ENCODE assay signal across 8 cellular contexts in the genomic region with DNA sequence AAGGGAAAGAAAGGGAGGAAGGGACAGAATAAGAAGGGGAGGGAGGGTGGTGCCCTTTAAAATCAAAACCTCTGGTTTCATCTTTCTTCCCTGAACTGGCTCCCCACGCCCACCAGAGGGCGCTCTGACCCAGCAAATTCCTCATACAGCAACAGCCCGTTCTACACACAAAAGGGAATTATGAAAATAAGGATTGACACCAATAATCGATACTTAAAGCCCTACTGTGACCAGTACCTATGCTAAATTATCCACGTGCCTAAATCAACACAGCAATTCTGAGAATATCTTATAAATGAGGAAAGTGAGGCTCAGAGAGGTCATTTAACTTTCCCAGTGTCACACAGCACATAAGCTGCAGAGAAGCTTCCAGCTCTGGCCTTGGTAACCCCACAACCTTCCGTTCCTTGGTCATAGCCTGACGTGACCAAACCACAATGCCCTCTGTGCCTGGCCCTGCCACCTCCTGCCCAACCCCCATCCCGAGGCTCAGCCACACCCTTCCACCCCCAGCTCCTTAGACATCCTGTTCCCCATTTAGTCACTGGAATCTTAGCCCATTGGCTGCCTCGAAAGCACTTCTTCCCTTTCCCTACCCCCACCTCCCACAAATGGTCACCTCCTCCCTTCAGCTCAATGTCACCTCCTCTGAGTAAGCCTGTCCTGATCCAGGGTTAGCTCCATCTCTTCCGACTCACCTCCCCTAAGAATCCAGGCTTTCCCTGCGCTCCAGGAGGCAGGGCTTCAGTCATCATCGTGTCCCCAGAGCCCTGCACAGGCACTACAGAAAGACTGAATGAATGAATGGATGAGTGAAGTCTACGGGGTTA. TPM values are rescaled to one million over a fixed set of nuclear protein-coding genes. Genes with fewer than 3 reads are reported as not detected.
DNase-seq lines count a peak whose midpoint lies in the region; ATAC-seq and TF ChIP-seq lines count a peak whose summit lies in the region.

No MANE protein-coding gene starts in this region.

- H3K9me3 Mint-ChIP-seq in endodermal cell: no peaks in the 10 kb centered on the region
- H3K9me3 Mint-ChIP-seq in stimulated activated effector memory CD8-positive, alpha-beta T cell treated with anti-CD3 and anti-CD28 coated beads, Interleukin-12 subunit alpha, Interleukin-12 subunit beta, amount 100 ng/mL, for 72 hours: no peaks in the 10 kb centered on the region

- H3K4me1 Mint-ChIP-seq in endodermal cell: peaks cover 4% of the 10 kb centered on the region
- peaks cover 17% of the 10 kb centered on the region for H3K4me1 Mint-ChIP-seq in stimulated activated effector memory CD8-positive, alpha-beta T cell treated with anti-CD3 and anti-CD28 coated beads, Interleukin-12 subunit alpha, Interleukin-12 subunit beta, amount 100 ng/mL, for 72 hours

- H3K27ac ChIP-seq in endodermal cell (ENCODE audit: low read depth, low read length): no peak overlapping the region

- 5 to 22% methylated on average over 6 to 13 of the region's 13 CpGs for whole genome bisulfite sequencing in endodermal cell (ENCODE audit: insufficient coverage in 1 of 2, insufficient read length in 1 of 2), 2 experiments

- CTCF ChIA-PET in BJ (lab: Yijun Ruan, JAX): interaction anchor here (0.6 to 3.2 kb wide), 24 partner anchors 9 to 219 kb away, joined by 3 to 48 read pairs (median 4); partner anchors contain the start of genes CCDC8 and DACT3

- H3K4me3 ChIP-seq in BJ (ENCODE audit: low read depth, low read length) (no peak overlapping the region), HAP-1 (no peak overlapping the region), endodermal cell (ENCODE audit: low read length) (no peak overlapping the region)

- H3K36me3 ChIP-seq in BJ (ENCODE audit: control insufficient read depth, insufficient read depth, low read length) (no peaks in the 10 kb centered on the region), HAP-1 (replicated peaks) (no peaks in the 10 kb centered on the region), endodermal cell (ENCODE audit: control insufficient read depth, insufficient read depth, low read length) (no peaks in the 10 kb centered on the region)

- H3K9me3 ChIP-seq in HAP-1: no peaks in the 10 kb centered on the region
- H3K9me3 ChIP-seq in endodermal cell (ENCODE audit: control insufficient read depth, low read length): no peaks in the 10 kb centered on the region

- in situ Hi-C loops in HAP-1 (cut with MboI; ENCODE audit: low sequenced_read_pairs): loop anchor here (10.0 kb wide), 2 partner anchors 135 to 315 kb away; partner anchors contain the start of gene DACT3

- POLR2A ChIA-PET in BJ (lab: Charles Lee): interaction anchor here (0.6 kb wide), 1 partner anchor 75 kb away, joined by 5 read pairs; no protein-coding TSS in a partner anchor

- TF ChIP-seq CTCF in BJ (IDR thresholded peaks at IDR 0.05; ENCODE audit: insufficient read depth, low read depth, low read length): peak; percentile 93
- TF ChIP-seq CTCF in endodermal cell (conservative IDR thresholded peaks at IDR 0.05): peak; percentile 99

- peak; percentile 66 for ATAC-seq in stimulated activated effector memory CD8-positive, alpha-beta T cell treated with anti-CD3 and anti-CD28 coated beads, Interleukin-12 subunit alpha, Interleukin-12 subunit beta, amount 100 ng/mL, for 72 hours
- no peak for ATAC-seq in HG02938 (IDR thresholded peaks at IDR 0.05; ENCODE audit: unreplicated experiment)

- H3K4me1 ChIP-seq in HAP-1 (no peaks in the 10 kb centered on the region), endodermal cell (ENCODE audit: control insufficient read depth, insufficient read depth, low read length) (no peaks in the 10 kb centered on the region)

- H3K27ac Mint-ChIP-seq in endodermal cell: no peak overlapping the region
- H3K27ac Mint-ChIP-seq in stimulated activated effector memory CD8-positive, alpha-beta T cell treated with anti-CD3 and anti-CD28 coated beads, Interleukin-12 subunit alpha, Interleukin-12 subunit beta, amount 100 ng/mL, for 72 hours: peak overlapping the region; percentile 23

- H3K27me3 Mint-ChIP-seq in endodermal cell (ENCODE audit: insufficient read depth): peaks cover 2% of the 10 kb centered on the region

- H3K27me3 ChIP-seq in BJ (ENCODE audit: control insufficient read depth, insufficient read depth, low read length) (no peaks in the 10 kb centered on the region; the same call in 1 of the 2 replicates), HAP-1 (ENCODE audit: low read depth) (no peaks in the 10 kb centered on the region), endodermal cell (ENCODE audit: control insufficient read depth, insufficient read depth, low read length, poor library complexity, severe bottlenecking) (no peaks in the 10 kb centered on the region)

- no peak overlapping the region for H3K9ac ChIP-seq in endodermal cell (ENCODE audit: extremely low read depth, low read length, poor library complexity, severe bottlenecking)

- no peaks in the 10 kb centered on the region for H3K36me3 Mint-ChIP-seq in endodermal cell (ENCODE audit: low read depth)
- peaks cover 5% of the 10 kb centered on the region for H3K36me3 Mint-ChIP-seq in stimulated activated effector memory CD8-positive, alpha-beta T cell treated with anti-CD3 and anti-CD28 coated beads, Interleukin-12 subunit alpha, Interleukin-12 subunit beta, amount 100 ng/mL, for 72 hours

- no peak overlapping the region for H3K4me3 Mint-ChIP-seq in endodermal cell
- H3K4me3 Mint-ChIP-seq in stimulated activated effector memory CD8-positive, alpha-beta T cell treated with anti-CD3 and anti-CD28 coated beads, Interleukin-12 subunit alpha, Interleukin-12 subunit beta, amount 100 ng/mL, for 72 hours: no peak overlapping the region

- no peak for DNase-seq in BJ (ENCODE audit: low read depth)
- DNase-seq in HAP-1 (ENCODE audit: low spot score in 2 of 2): peak; percentile 71 to 84
- DNase-seq in NOMO-1 (lab: John Stamatoyannopoulos, UW; ENCODE audit: unreplicated experiment in 2 of 2): peak; percentile 95 to 98
- peak; percentile 47 to 49 for DNase-seq in activated CD8-positive, alpha-beta memory T cell treated with anti-CD3 and anti-CD28 coated beads for 4 hours (ENCODE audit: low read depth in 2 of 2)
- DNase-seq in endodermal cell: peak; percentile 88
- DNase-seq in myocyte (ENCODE audit: low read depth): peak; percentile 73
- DNase-seq in stimulated activated effector memory CD8-positive, alpha-beta T cell treated with anti-CD3 and anti-CD28 coated beads, Interleukin-12 subunit alpha, Interleukin-12 subunit beta, amount 100 ng/mL, for 72 hours (ENCODE audit: low spot score in 2 of 2): peak; percentile 54 to 74

RNA-seq across cellular contexts. Expression of gene PNMA8B, which starts 34.2 kb away (rescaled TPM):
- polyA plus RNA-seq in BJ (2011; rRNA removed): 0.15 and 0.17 TPM in 2 replicates
- polyA minus RNA-seq in BJ (2011; rRNA and poly(A)+ RNA removed): 0.19 and 0.21 TPM in 2 replicates
- total RNA-seq in endodermal cell (1 to 10 TPM; 3.1 to 5.9 TPM), myocyte (0.03 and 0.16 TPM in 2 replicates)
- polyA plus RNA-seq in endodermal cell (2013, experiment 1 of 2): 3.3 TPM
- 2.6 TPM for polyA plus RNA-seq in endodermal cell (2013, experiment 2 of 2)
- 0.05 TPM for polyA plus RNA-seq in myocyte (2012)

RNA-seq across cellular contexts. Expression of gene PNMA8A, which starts 58.5 kb away (rescaled TPM):
- polyA plus RNA-seq in BJ (2011; rRNA removed): 0.65 and 0.74 TPM in 2 replicates
- polyA minus RNA-seq in BJ (2011; rRNA and poly(A)+ RNA removed): 0.19 and 0.26 TPM in 2 replicates
- total RNA-seq in endodermal cell (10 to 100 TPM; 17.3 to 32.5 TPM), myocyte (89.0 and 102 TPM in 2 replicates)
- 39.7 TPM for polyA plus RNA-seq in endodermal cell (2013, experiment 1 of 2)
- 40.1 TPM for polyA plus RNA-seq in endodermal cell (2013, experiment 2 of 2)
- 53.7 TPM for polyA plus RNA-seq in myocyte (2012)
